In genomic region chr9:14719231-14719923, GRCh38 we compare ENCODE assay signal across 38 cellular contexts. TPM values are rescaled to one million over a fixed set of nuclear protein-coding genes. Genes with fewer than 3 reads are reported as not detected.
"Had no signal": no experiment of that assay in that cellular context is flagged by ENCODE, and none has a peak within 500 bp of the region (broad histone marks: within the 10 kb centered on the region; RNA-seq: fewer than 3 reads in every experiment).

No MANE protein-coding gene starts in this region.

- H3K9me3 Mint-ChIP-seq: activated B cell treated with CpG ODN at 0.5 μM for 24 hours; activated CD8-positive, alpha-beta T cell treated with anti-CD3 and anti-CD28 coated beads for 36 hours; activated naive CD4-positive, alpha-beta T cell treated with anti-CD3 and anti-CD28 coated beads, Interleukin-2, amount 10 ng/mL, durations not matched to agents 7 days and 5 days; activated naive CD4-positive, alpha-beta T cell treated with anti-CD3 and anti-CD28 coated beads, Interleukin-2, amount 50 U/mL, for 72 hours; activated naive CD8-positive, alpha-beta T cell treated with anti-CD3 and anti-CD28 coated beads, Interleukin-2, amount 10 ng/mL, durations not matched to agents 7 days and 5 days; brain; dendritic cell treated with granulocyte-macrophage colony-stimulating factor and Interleukin-4, amounts not matched to agents 40 ng/mL and 50 ng/mL, for 4 days; effector memory CD8-positive, alpha-beta T cell; T-helper 2 cell treated with Interferon-gamma antibody and Interleukin-4, amounts not matched to agents 5 μg/mL and 100 μg/mL, for 36 hours had no signal

- H3K9me3 ChIP-seq: ascending aorta, breast epithelium, esophagus squamous epithelium, gastroesophageal sphincter, heart right ventricle had no signal

- H3K4me1 Mint-ChIP-seq: activated B cell treated with CpG ODN at 0.5 μM for 24 hours; activated naive CD4-positive, alpha-beta T cell treated with anti-CD3 and anti-CD28 coated beads, Interleukin-2, amount 10 ng/mL, durations not matched to agents 7 days and 5 days; activated naive CD8-positive, alpha-beta T cell treated with anti-CD3 and anti-CD28 coated beads, Interleukin-2, amount 10 ng/mL, durations not matched to agents 7 days and 5 days; T-helper 17 cell had no signal

- H3K4me1 ChIP-seq: ascending aorta, breast epithelium, esophagus squamous epithelium, gastroesophageal sphincter, heart right ventricle had no signal

- H3K27me3 ChIP-seq: ascending aorta, breast epithelium had no signal

- DNase-seq: activated B cell treated with CpG ODN at 0.5 μM for 24 hours; activated CD4-positive, alpha-beta T cell treated with anti-CD3 and anti-CD28 coated beads for 48 hours; activated CD4-positive, alpha-beta T cell treated with anti-CD3 and anti-CD28 coated beads, Interleukin-2, amount 50 U/mL, for 1 hour; activated CD4-positive, alpha-beta T cell treated with anti-CD3 and anti-CD28 coated beads, Interleukin-2, amount 50 U/mL, for 48 hours; activated CD8-positive, alpha-beta memory T cell treated with anti-CD3 and anti-CD28 coated beads for 24 hours; activated CD8-positive, alpha-beta T cell treated with anti-CD3 and anti-CD28 coated beads for 36 hours; activated gamma-delta T cell; activated naive CD4-positive, alpha-beta T cell; activated naive CD4-positive, alpha-beta T cell treated with anti-CD3 and anti-CD28 coated beads, Interleukin-2, amount 10 ng/mL, durations not matched to agents 7 days and 5 days; activated naive CD8-positive, alpha-beta T cell treated with anti-CD3 and anti-CD28 coated beads, Interleukin-2, amount 10 ng/mL, durations not matched to agents 7 days and 5 days; activated T-cell treated with anti-CD3 and anti-CD28 coated beads, Interleukin-2, amount 50 U/mL, for 48 hours; central memory CD4-positive, alpha-beta T cell; cerebellar nuclear complex; dorsolateral prefrontal cortex; effector memory CD8-positive, alpha-beta T cell; esophagus squamous epithelium; foreskin melanocyte; heart right ventricle; T-helper 1 cell; T-helper 17 cell; T1000; WERI-Rb-1 had no signal

- H3K36me3 Mint-ChIP-seq: activated naive CD4-positive, alpha-beta T cell treated with anti-CD3 and anti-CD28 coated beads, Interleukin-2, amount 10 ng/mL, durations not matched to agents 7 days and 5 days; activated naive CD4-positive, alpha-beta T cell treated with anti-CD3 and anti-CD28 coated beads, Interleukin-2, amount 50 U/mL, for 72 hours; activated naive CD8-positive, alpha-beta T cell treated with anti-CD3 and anti-CD28 coated beads, Interleukin-2, amount 10 ng/mL, durations not matched to agents 7 days and 5 days; brain had no signal

- ATAC-seq: activated CD4-positive, CD25-positive, alpha-beta regulatory T cell treated with anti-CD3 and anti-CD28 coated beads, Interleukin-2, amount 50 U/mL, for 24 hours; activated CD8-positive, alpha-beta T cell treated with anti-CD3 and anti-CD28 coated beads for 36 hours; activated naive CD4-positive, alpha-beta T cell treated with anti-CD3 and anti-CD28 coated beads, Interleukin-2, amount 50 U/mL, for 72 hours; effector memory CD8-positive, alpha-beta T cell; gastroesophageal sphincter; heart right ventricle; T-helper 17 cell had no signal

- H3K36me3 ChIP-seq: ascending aorta, breast epithelium, cardiac muscle cell, esophagus squamous epithelium, gastroesophageal sphincter, heart right ventricle, WERI-Rb-1 had no signal

- H3K27ac Mint-ChIP-seq: activated B cell treated with CpG ODN at 0.5 μM for 24 hours; activated CD8-positive, alpha-beta T cell treated with anti-CD3 and anti-CD28 coated beads for 36 hours; activated naive CD4-positive, alpha-beta T cell treated with anti-CD3 and anti-CD28 coated beads, Interleukin-2, amount 10 ng/mL, durations not matched to agents 7 days and 5 days; activated naive CD4-positive, alpha-beta T cell treated with anti-CD3 and anti-CD28 coated beads, Interleukin-2, amount 50 U/mL, for 72 hours; activated naive CD8-positive, alpha-beta T cell treated with anti-CD3 and anti-CD28 coated beads, Interleukin-2, amount 10 ng/mL, durations not matched to agents 7 days and 5 days; brain; dendritic cell treated with granulocyte-macrophage colony-stimulating factor and Interleukin-4, amounts not matched to agents 40 ng/mL and 50 ng/mL, for 4 days; effector memory CD8-positive, alpha-beta T cell; T-helper 17 cell; T-helper 2 cell treated with Interferon-gamma antibody and Interleukin-4, amounts not matched to agents 5 μg/mL and 100 μg/mL, for 36 hours had no signal

- H3K27ac ChIP-seq: ascending aorta, breast epithelium, cardiac muscle cell, coronary artery, dorsolateral prefrontal cortex, epithelial cell of prostate, esophagus squamous epithelium, gastroesophageal sphincter, heart right ventricle, WERI-Rb-1 had no signal

- H3K4me3 ChIP-seq: ascending aorta, breast epithelium, cardiac muscle cell, coronary artery, dorsolateral prefrontal cortex, esophagus squamous epithelium, gastroesophageal sphincter, heart right ventricle had no signal

- H3K4me3 Mint-ChIP-seq: activated B cell treated with CpG ODN at 0.5 μM for 24 hours; activated CD8-positive, alpha-beta T cell treated with anti-CD3 and anti-CD28 coated beads for 36 hours; activated naive CD4-positive, alpha-beta T cell treated with anti-CD3 and anti-CD28 coated beads, Interleukin-2, amount 10 ng/mL, durations not matched to agents 7 days and 5 days; activated naive CD8-positive, alpha-beta T cell treated with anti-CD3 and anti-CD28 coated beads, Interleukin-2, amount 10 ng/mL, durations not matched to agents 7 days and 5 days; brain; dendritic cell treated with granulocyte-macrophage colony-stimulating factor and Interleukin-4, amounts not matched to agents 40 ng/mL and 50 ng/mL, for 4 days; effector memory CD8-positive, alpha-beta T cell; T-helper 17 cell; T-helper 2 cell treated with Interferon-gamma antibody and Interleukin-4, amounts not matched to agents 5 μg/mL and 100 μg/mL, for 36 hours had no signal

RNA-seq across cellular contexts. Expression of gene CER1, which starts 3.2 kb away (rescaled TPM):
- total RNA-seq: activated B cell treated with CpG ODN at 0.5 μM for 24 hours; activated CD8-positive, alpha-beta T cell treated with anti-CD3 and anti-CD28 coated beads for 36 hours; activated naive CD4-positive, alpha-beta T cell treated with anti-CD3 and anti-CD28 coated beads, Interleukin-2, amount 50 U/mL, for 72 hours; activated naive CD8-positive, alpha-beta T cell treated with anti-CD3 and anti-CD28 coated beads, Interleukin-2, amount 10 ng/mL, durations not matched to agents 7 days and 5 days; ascending aorta; breast epithelium; endothelial cell of umbilical vein; esophagus squamous epithelium; fibroblast of lung; fibroblast of villous mesenchyme; gastroesophageal sphincter; glomerular endothelial cell; T-helper 17 cell had no signal
- polyA plus RNA-seq: esophagus, fibroblast of lung, heart right ventricle had no signal
